Comparison of ENCODE assay signal across 8 cellular contexts in the genomic region with DNA sequence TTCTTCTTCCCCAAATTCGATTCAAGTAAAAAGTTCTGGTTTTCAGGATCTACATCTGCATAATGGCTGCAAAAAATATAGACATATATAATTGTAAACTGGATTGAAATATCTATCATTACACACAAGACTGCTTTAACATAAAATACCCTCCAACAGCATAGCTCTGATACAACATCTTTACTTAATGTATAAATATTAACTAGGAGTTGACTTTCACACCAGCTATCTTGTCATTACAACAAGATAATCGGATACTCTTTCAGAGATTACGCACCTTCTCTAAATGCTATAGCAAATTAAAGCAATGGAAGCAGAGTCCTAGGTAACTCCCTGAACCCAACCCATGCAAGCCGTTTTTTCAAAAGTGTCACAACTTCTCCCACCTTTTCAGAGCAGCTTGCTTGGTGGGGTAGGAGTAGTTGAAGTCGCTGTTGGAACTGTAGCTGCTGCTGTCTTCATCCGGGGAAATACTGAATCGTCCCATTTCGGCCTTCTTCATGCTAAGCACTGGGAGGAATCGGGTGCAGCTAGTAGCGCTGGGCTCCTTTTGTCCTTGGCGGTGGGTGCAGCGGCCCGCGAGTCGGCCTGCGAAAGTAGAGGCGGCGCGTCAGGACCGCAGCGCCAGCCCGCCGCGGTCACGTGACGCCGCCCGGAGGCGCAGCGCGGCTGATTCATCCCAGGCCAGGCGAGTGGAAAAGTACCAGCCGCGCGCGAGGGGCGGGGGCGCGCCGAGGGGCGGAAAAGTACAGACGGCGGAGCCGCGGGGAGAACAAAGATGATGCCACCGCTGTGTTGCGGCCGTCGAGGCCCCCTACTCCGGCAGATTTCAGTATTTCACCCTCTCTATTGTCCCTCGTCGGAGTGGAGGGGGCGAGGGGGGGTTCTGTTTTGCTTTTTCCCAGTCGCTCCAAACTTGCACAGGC. TPM values are rescaled to one million over a fixed set of nuclear protein-coding genes. Genes with fewer than 3 reads are reported as not detected.
DNase-seq lines count a peak whose midpoint lies in the region; ATAC-seq, FAIRE-seq and TF ChIP-seq lines count a peak whose summit lies in the region.

No MANE protein-coding gene starts in this region.

- FAIRE-seq in GM12891 (lab: Jason Lieb, UNC): peak; percentile 95

- H3K27ac ChIP-seq in heart right ventricle (peak overlapping the region; percentile 94 to 99 (median 98)), upper lobe of right lung (peak overlapping the region; percentile 98)

- H3K4me1 ChIP-seq in adipocyte (ENCODE audit: control insufficient read depth, insufficient read depth, low read length) (peaks cover 36% of the 10 kb centered on the region), heart right ventricle (peaks cover 16 to 61% (median 53%) of the 10 kb centered on the region in 9 donors), upper lobe of right lung (peaks cover 50% of the 10 kb centered on the region)

- WGBS in heart right ventricle, 2 donors: 1% methylated on average over 54 of the region's 54 CpGs

- peak overlapping the region; percentile 97 for H3K4me3 ChIP-seq in adipocyte (ENCODE audit: low read length)
- H3K4me3 ChIP-seq in heart right ventricle: peak overlapping the region; percentile 73 to 98 (median 89)
- H3K4me3 ChIP-seq in upper lobe of right lung: peak overlapping the region; percentile 92

- peak overlapping the region; percentile 99 for H3K9ac ChIP-seq in adipocyte (ENCODE audit: low read length)

- TF ChIP-seq CTCF in heart right ventricle (IDR thresholded peaks at IDR 0.05) (peak in 4 of 9 donors; percentile 9 to 47 (median 26)), upper lobe of right lung (IDR thresholded peaks at IDR 0.05) (no peak)

- peak; percentile 41; the same call in 1 of the 2 replicates for TF ChIP-seq POLR2A in GM12891 (IDR thresholded peaks at IDR 0.05; ENCODE audit: low read depth, low read length)

- H3K36me3 ChIP-seq in adipocyte (ENCODE audit: control insufficient read depth, insufficient read depth, low read length, severe bottlenecking) (peaks cover 51% of the 10 kb centered on the region), heart right ventricle (peaks cover 0 to 52% (median 39%) of the 10 kb centered on the region in 9 donors), upper lobe of right lung (peaks cover 52% of the 10 kb centered on the region)

- intact Hi-C loops in heart right ventricle (cut with DNase I): loop anchor here in 9 of 10 donors (2.0 to 10.0 kb wide), 8 partner anchors 101 to 379 kb away; a partner anchor contains a TSS
- intact Hi-C loops in posterior vena cava (cut with DNase I): loop anchor here (5.0 to 10.0 kb wide), 4 partner anchors 104 to 294 kb away; a partner anchor contains a TSS
- intact Hi-C loops in upper lobe of right lung (cut with DNase I): no loop called here

- DNase-seq in GM12891 (ENCODE audit: insufficient read length, low spot score) (peak; percentile 77), NCI-H1092 (lab: John Stamatoyannopoulos, UW) (peak; percentile 92), SW480 (ENCODE audit: low spot score) (peak; percentile 85), adipocyte (ENCODE audit: low read depth) (peak; percentile 93), heart right ventricle (peak; percentile 92 to 93), posterior vena cava (ENCODE audit: low spot score) (peak; percentile 97), upper lobe of right lung (peak; percentile 95)

- H3K27me3 ChIP-seq in adipocyte (replicated peaks; ENCODE audit: control insufficient read depth, insufficient read depth, low read length) (no peaks in the 10 kb centered on the region), heart right ventricle (no peaks in the 10 kb centered on the region), upper lobe of right lung (no peaks in the 10 kb centered on the region)

- H3K9me3 ChIP-seq in adipocyte (ENCODE audit: control insufficient read depth, low read length) (no peaks in the 10 kb centered on the region), heart right ventricle (no peaks in the 10 kb centered on the region), upper lobe of right lung (no peaks in the 10 kb centered on the region)

- peak; percentile 44 for ATAC-seq in HG02610 (IDR thresholded peaks at IDR 0.05; ENCODE audit: unreplicated experiment)
- ATAC-seq in heart right ventricle: peak; percentile 74 to 90 (median 86)
- peak; percentile 73 for ATAC-seq in upper lobe of right lung

TF ChIP-seq in GM12891, 5 proteins besides CTCF, POLR2A, EP300 and RAD21:
- TF ChIP-seq POLR2AphosphoS5 (IDR thresholded peaks at IDR 0.05; ENCODE audit: low read depth, low read length) (peak; percentile 83; the same call in 1 of the 2 replicates), TAF1 (IDR thresholded peaks at IDR 0.05; ENCODE audit: low read depth, low read length) (peak; percentile 60; the same call in 1 of the 2 replicates), SPI1 (IDR thresholded peaks at IDR 0.05; ENCODE audit: low read depth, low read length) (no peak), POU2F2 (IDR thresholded peaks at IDR 0.05; ENCODE audit: low read depth, low read length) (peak; percentile 25; the same call in 1 of the 2 replicates), PAX5 (IDR thresholded peaks at IDR 0.05; ENCODE audit: insufficient read depth, low read length, severe bottlenecking) (peak; percentile 81)

RNA-seq across cellular contexts. Expression of a gene that starts 1.5 kb away (rescaled TPM):
- 31.8 TPM for polyA plus RNA-seq in GM12891 (2012; ENCODE audit: low read depth, missing spikeins)
- total RNA-seq in heart right ventricle: 100 to 1,000 TPM in 8 of 10 donors, 10 to 100 TPM in 2; 82.1 to 203 (median 110) TPM
- polyA plus RNA-seq in heart right ventricle: 10 to 100 TPM; 65.3 to 90.0 TPM
- total RNA-seq in posterior vena cava: 100 to 1,000 TPM; 255 to 324 TPM
- total RNA-seq in upper lobe of right lung: 343 TPM

Comparison
In these comparisons a context has a peak if more than half of its experiments do, and no peak if none do; other contexts are left out.
1. Peak in every context shown above with its lines: DNase-seq, ATAC-seq, H3K4me3 ChIP-seq and H3K27ac ChIP-seq.